In genomic region chr16:29157051-29157923, GRCh38 we compare ENCODE assay signal across 8 cellular contexts.
DNase-seq lines count a peak whose midpoint lies in the region; ATAC-seq and TF ChIP-seq lines count a peak whose summit lies in the region.
"Not testable (repeated sequence)": the region's sequence is repeated elsewhere in the genome, so short reads cannot be mapped to it uniquely, and the experiment has no call there.

No MANE protein-coding gene starts in this region.

- not testable (repeated sequence) for H3K27me3 Mint-ChIP-seq in activated naive CD4-positive, alpha-beta T cell treated with anti-CD3 and anti-CD28 coated beads, Interleukin-2, amount 50 U/mL, for 24 hours

- not testable (repeated sequence) for H3K4me3 ChIP-seq in ectodermal cell (ENCODE audit: insufficient read depth, low read depth, low read length); muscle layer of duodenum (ENCODE audit: low read depth in 1 of 2, low read length in 2 of 2)
- peak overlapping the region in 3 of 8 donors; percentile 14 to 58 (median 19) for H3K4me3 ChIP-seq in spleen

- H3K27ac Mint-ChIP-seq in activated naive CD4-positive, alpha-beta T cell treated with anti-CD3 and anti-CD28 coated beads, Interleukin-2, amount 50 U/mL, for 24 hours = not testable (repeated sequence)

- not testable (repeated sequence) for H3K36me3 ChIP-seq in ectodermal cell (ENCODE audit: control insufficient read depth, insufficient read depth, low read length); muscle layer of duodenum (ENCODE audit: control insufficient read depth in 1 of 2, insufficient read depth in 2 of 2, low read length in 2 of 2)
- peaks cover 0 to 26% (median 0%) of the 10 kb centered on the region in 6 donors for H3K36me3 ChIP-seq in spleen

- WGBS in ectodermal cell, 2 experiments = 56 to 59% methylated on average over 21 to 22 of the region's 22 CpGs
- 46 to 67% (median 53%) methylated on average over 20 to 22 of the region's 22 CpGs for whole genome bisulfite sequencing in spleen, 5 donors

- peaks cover 46% of the 10 kb centered on the region for H3K4me1 Mint-ChIP-seq in activated naive CD4-positive, alpha-beta T cell treated with anti-CD3 and anti-CD28 coated beads, Interleukin-2, amount 50 U/mL, for 24 hours

- intact Hi-C loops in left ventricle myocardium superior (cut with micrococcal nuclease); spleen (cut with DNase I; ENCODE audit: low total_unique reads): not testable (repeated sequence)

- H3K27ac ChIP-seq in ectodermal cell (ENCODE audit: insufficient read depth, low read depth, low read length, poor library complexity, severe bottlenecking) (peak overlapping the region; percentile 11), muscle layer of duodenum (ENCODE audit: low read length) (peak overlapping the region; percentile 45), spleen (peak overlapping the region; percentile 48 to 92 (median 84))

- H3K4me1 ChIP-seq in ectodermal cell (ENCODE audit: control insufficient read depth, insufficient read depth, low read length) (peaks cover 12% of the 10 kb centered on the region), muscle layer of duodenum (ENCODE audit: control insufficient read depth in 1 of 2, insufficient read depth in 2 of 2, low read length in 2 of 2) (peaks cover 0 to 11% of the 10 kb centered on the region in 2 donors), spleen (peaks cover 0 to 52% (median 4%) of the 10 kb centered on the region in 6 donors)

- H3K27me3 ChIP-seq in ectodermal cell (ENCODE audit: control insufficient read depth, insufficient read depth, low read length, poor library complexity, severe bottlenecking); muscle layer of duodenum (ENCODE audit: low read depth, low read length); spleen (replicated peaks in 1 of 7): not testable (repeated sequence)

- not testable (repeated sequence) for H3K9me3 ChIP-seq in ectodermal cell (ENCODE audit: control insufficient read depth, low read length); muscle layer of duodenum (ENCODE audit: control insufficient read depth in 1 of 2, low read length in 2 of 2); spleen

- peak; percentile 77 for ATAC-seq in left ventricle myocardium superior

- DNase-seq in AML-193 (lab: John Stamatoyannopoulos, UW) (peak; percentile 91), HPDE6-E6E7 (ENCODE audit: extremely low spot score) (peak; percentile 37), RPMI7951 (ENCODE audit: low read depth) (peak; percentile 95), left ventricle myocardium superior (peak; percentile 62)
- DNase-seq in spleen = not testable (repeated sequence)

- not testable (repeated sequence) for H3K9me3 Mint-ChIP-seq in activated naive CD4-positive, alpha-beta T cell treated with anti-CD3 and anti-CD28 coated beads, Interleukin-2, amount 50 U/mL, for 24 hours

- peak in 2 of 11 experiments; percentile 35 to 44 for TF ChIP-seq CTCF in spleen (IDR thresholded peaks at IDR 0.05 in 8 of 11, conservative IDR thresholded peaks at IDR 0.05 in 3 of 11)

- H3K4me3 Mint-ChIP-seq in activated naive CD4-positive, alpha-beta T cell treated with anti-CD3 and anti-CD28 coated beads, Interleukin-2, amount 50 U/mL, for 24 hours = peak overlapping the region; percentile 65

- H3K36me3 Mint-ChIP-seq in activated naive CD4-positive, alpha-beta T cell treated with anti-CD3 and anti-CD28 coated beads, Interleukin-2, amount 50 U/mL, for 24 hours = not testable (repeated sequence)

- TF ChIP-seq POLR2A in spleen (IDR thresholded peaks at IDR 0.05) = not testable (repeated sequence)

Comparison
In these comparisons a context has a peak if more than half of its experiments do, and no peak if none do; other contexts are left out.
1. H3K27ac ChIP-seq: peak in every context shown above with its lines; median percentile 84 in spleen; 45 in muscle layer of duodenum; 11 in ectodermal cell.